Comparison of ENCODE assay signal across 29 cellular contexts in genomic region chr2:42112418-42112817, GRCh38.
"Had no signal": no experiment of that assay in that cellular context is flagged by ENCODE, and none has a peak within 500 bp of the region (broad histone marks: within the 10 kb centered on the region; RNA-seq: fewer than 3 reads in every experiment).

No MANE protein-coding gene starts in this region.

- H3K4me3 ChIP-seq: colonic mucosa, gastrocnemius medialis, left lung, lower lobe of right lung, neural progenitor cell, right atrium auricular region, thoracic aorta, uterus had no signal

- H3K36me3 ChIP-seq: colonic mucosa, gastrocnemius medialis, left lung, lower lobe of right lung, neural progenitor cell, right atrium auricular region, thoracic aorta, uterus had no signal

- H2AFZ ChIP-seq: neural progenitor cell, parathyroid adenoma had no signal

- H3K27ac Mint-ChIP-seq: activated CD4-positive, alpha-beta memory T cell treated with anti-CD3 and anti-CD28 coated beads, Interleukin-2, amount 10 ng/mL, durations not matched to agents 7 days and 5 days; activated CD4-positive, alpha-beta T cell treated with anti-CD3 and anti-CD28 coated beads, Interleukin-2, amount 10 ng/mL, durations not matched to agents 7 days and 5 days; activated naive CD8-positive, alpha-beta T cell; activated T-helper 2 cell treated with anti-CD3 and anti-CD28 coated beads, Interferon-gamma antibody, Interleukin-2, Interleukin-4, amounts not matched to agents 10 μg/mL and 5 μg/mL and 100 μg/mL, durations not matched to agents 14 hours and 24 hours and 36 hours; mesothelial cell of epicardium; neural progenitor cell; T-helper 1 cell treated with Interleukin-12 subunit alpha and Interleukin-12 subunit beta and Interleukin-4 antibody, amounts not matched to agents 30 μg/mL and 1 μg/mL, for 36 hours; WTC11 had no signal

- H3K27me3 ChIP-seq: colonic mucosa, gastrocnemius medialis, left lung, neural progenitor cell, right atrium auricular region, uterus had no signal

- H3K9me3 ChIP-seq: colonic mucosa, gastrocnemius medialis, left lung, lower lobe of right lung, right atrium auricular region, thoracic aorta, uterus had no signal

- H3K4me3 Mint-ChIP-seq: activated CD4-positive, alpha-beta memory T cell treated with anti-CD3 and anti-CD28 coated beads, Interleukin-2, amount 10 ng/mL, durations not matched to agents 7 days and 5 days; activated CD4-positive, alpha-beta T cell treated with anti-CD3 and anti-CD28 coated beads, Interleukin-2, amount 10 ng/mL, durations not matched to agents 7 days and 5 days; activated naive CD8-positive, alpha-beta T cell; activated T-cell treated with anti-CD3 and anti-CD28 coated beads, Interleukin-2, amount 50 U/mL, for 4 hours; mesothelial cell of epicardium; neural progenitor cell; T-helper 1 cell treated with Interleukin-12 subunit alpha and Interleukin-12 subunit beta and Interleukin-4 antibody, amounts not matched to agents 30 μg/mL and 1 μg/mL, for 36 hours; WTC11 had no signal

- H3K79me2 ChIP-seq: parathyroid adenoma had no signal

- H3K4me2 ChIP-seq: neural progenitor cell had no signal

- H3K9me3 Mint-ChIP-seq: activated CD4-positive, alpha-beta memory T cell treated with anti-CD3 and anti-CD28 coated beads, Interleukin-2, amount 10 ng/mL, durations not matched to agents 7 days and 5 days; activated CD4-positive, alpha-beta T cell treated with anti-CD3 and anti-CD28 coated beads, Interleukin-2, amount 10 ng/mL, durations not matched to agents 7 days and 5 days; activated T-cell treated with anti-CD3 and anti-CD28 coated beads, Interleukin-2, amount 50 U/mL, for 4 hours; activated T-helper 2 cell treated with anti-CD3 and anti-CD28 coated beads, Interferon-gamma antibody, Interleukin-2, Interleukin-4, amounts not matched to agents 10 μg/mL and 5 μg/mL and 100 μg/mL, durations not matched to agents 14 hours and 24 hours and 36 hours; mesothelial cell of epicardium; naive B cell; neural progenitor cell; T-helper 1 cell treated with Interleukin-12 subunit alpha and Interleukin-12 subunit beta and Interleukin-4 antibody, amounts not matched to agents 30 μg/mL and 1 μg/mL, for 36 hours; WTC11 had no signal

- DNase-seq: activated CD4-positive, alpha-beta memory T cell treated with anti-CD3 and anti-CD28 coated beads, Interleukin-2, amount 10 ng/mL, durations not matched to agents 7 days and 5 days; activated CD4-positive, alpha-beta T cell treated with anti-CD3 and anti-CD28 coated beads for 1 hour; activated CD4-positive, alpha-beta T cell treated with anti-CD3 and anti-CD28 coated beads, Interleukin-2, amount 10 ng/mL, durations not matched to agents 7 days and 5 days; activated CD8-positive, alpha-beta memory T cell treated with anti-CD3 and anti-CD28 coated beads, Interleukin-2, amount 50 U/mL, for 48 hours; activated T-cell treated with anti-CD3 and anti-CD28 coated beads, Interleukin-2, amount 50 U/mL, for 4 hours; anterior cingulate cortex; colonic mucosa; effector CD8-positive, alpha-beta T cell; gastrocnemius medialis; glutamatergic neuron; left lung; lower lobe of right lung; naive B cell; occipital lobe; stimulated activated CD4-positive, alpha-beta T cell treated with anti-CD3 and anti-CD28 coated beads, Interleukin-15, amount 100 ng/mL, for 24 hours; stimulated activated CD4-positive, alpha-beta T cell treated with anti-CD3 and anti-CD28 coated beads, Interleukin-2, amount 100 ng/mL, for 24 hours; stimulated activated naive CD4-positive, alpha-beta T cell; T1000; trophoblast cell; uterus had no signal

- H3K27ac ChIP-seq: colonic mucosa, gastrocnemius medialis, lower lobe of right lung, neural progenitor cell, parathyroid adenoma, right atrium auricular region, thoracic aorta, uterus had no signal

- H3K27me3 Mint-ChIP-seq: activated CD4-positive, alpha-beta memory T cell treated with anti-CD3 and anti-CD28 coated beads, Interleukin-2, amount 10 ng/mL, durations not matched to agents 7 days and 5 days; activated naive CD8-positive, alpha-beta T cell; naive B cell had no signal

- H3K36me3 Mint-ChIP-seq: mesothelial cell of epicardium, naive B cell, neural progenitor cell, WTC11 had no signal

- H3K4me1 ChIP-seq: colonic mucosa, gastrocnemius medialis, neural progenitor cell had no signal

- ATAC-seq: activated T-cell treated with anti-CD3 and anti-CD28 coated beads, Interleukin-2, amount 50 U/mL, for 4 hours; gastrocnemius medialis; left lung; lower lobe of right lung; WTC11 had no signal
